ENCODE assay signal across 29 cellular contexts in genomic region chr2:30690126-30690561, GRCh38.
DNase-seq lines count a peak whose midpoint lies in the region; ATAC-seq and TF ChIP-seq lines count a peak whose summit lies in the region.
"Had no signal": no experiment of that assay in that cellular context is flagged by ENCODE, and none has a peak within 500 bp of the region (broad histone marks: within the 10 kb centered on the region; RNA-seq: fewer than 3 reads in every experiment).

No MANE protein-coding gene starts in this region.

- peak overlapping the region; percentile 8 to 92 (median 72) for H3K27ac ChIP-seq in heart left ventricle
- peak overlapping the region; percentile 56 to 83 (median 66) for H3K27ac ChIP-seq in esophagus squamous epithelium
- peak overlapping the region in 3 of 4 donors; percentile 36 to 60 (median 41) for H3K27ac ChIP-seq in transverse colon
- H3K27ac ChIP-seq: BLaER1 treated with 17β-estradiol and CSF1 and Interleukin-3, amounts not matched to agents 10 nM and 100 nM; KMS-11 had no signal

- ATAC-seq in heart left ventricle (no peak), Right ventricle myocardium inferior (no peak), SK-N-SH treated with all-trans-retinoic acid at 6 μM for 48 hours (no peak)

- peaks cover 5% of the 10 kb centered on the region for H3K27me3 Mint-ChIP-seq in neural crest cell (ENCODE audit: low read depth)
- H3K27me3 Mint-ChIP-seq: activated CD4-positive, alpha-beta memory T cell treated with anti-CD3 and anti-CD28 coated beads for 36 hours had no signal

- peaks cover 0 to 64% (median 29%) of the 10 kb centered on the region in 12 donors for H3K4me1 ChIP-seq in heart left ventricle
- peaks cover 0 to 28% (median 0%) of the 10 kb centered on the region in 3 donors for H3K4me1 ChIP-seq in esophagus squamous epithelium
- peaks cover 0 to 10% (median 9%) of the 10 kb centered on the region in 4 donors for H3K4me1 ChIP-seq in transverse colon
- H3K4me1 ChIP-seq: BLaER1 treated with 17β-estradiol and CSF1 and Interleukin-3, amounts not matched to agents 10 nM and 100 nM had no signal

- intact Hi-C loops in heart left ventricle (cut with DNase I): loop anchor here in 8 of 10 donors (5.0 to 10.0 kb wide), 12 partner anchors 58 to 483 kb away; no protein-coding TSS in a partner anchor
- intact Hi-C loops in Right ventricle myocardium inferior (cut with DNase I): loop anchor here (5.0 kb wide), 3 partner anchors 278 to 478 kb away; no protein-coding TSS in a partner anchor
- intact Hi-C loops in esophagus squamous epithelium (cut with DNase I): no loop called here
- intact Hi-C loops in transverse colon (cut with DNase I; ENCODE audit: low total_unique reads): no loop called here

- no peaks in the 10 kb centered on the region for H3K36me3 ChIP-seq in heart left ventricle
- H3K36me3 ChIP-seq in esophagus squamous epithelium: no peaks in the 10 kb centered on the region
- no peaks in the 10 kb centered on the region for H3K36me3 ChIP-seq in transverse colon
- H3K36me3 ChIP-seq: BLaER1 treated with 17β-estradiol and CSF1 and Interleukin-3, amounts not matched to agents 10 nM and 100 nM; spleen had no signal

- TF ChIP-seq CTCF in heart left ventricle (IDR thresholded peaks at IDR 0.05) (no peak), esophagus squamous epithelium (IDR thresholded peaks at IDR 0.05) (no peak), neural crest cell (conservative IDR thresholded peaks at IDR 0.05) (no peak), transverse colon (IDR thresholded peaks at IDR 0.05) (no peak)

- 63 to 71% (median 68%) methylated on average over 5 of the region's 5 CpGs for WGBS in heart left ventricle, 4 donors
- 46 to 74% methylated on average over 4 to 5 of the region's 5 CpGs for WGBS in esophagus squamous epithelium, 2 donors
- 76% methylated on average over 5 of the region's 5 CpGs; no CpG with 5 or more reads in 1 of the 2 donors for WGBS in transverse colon (ENCODE audit: low coverage in 1 of 2), 2 donors

- in situ Hi-C loops in transverse colon (cut with MboI; ENCODE audit: low pct_ligation_motif_present in 1 of 4, low pct_unique_long_range_greater_than_20kb in 1 of 4, low sequenced_read_pairs in 3 of 4): no loop called here

- TF ChIP-seq EP300 in transverse colon (IDR thresholded peaks at IDR 0.05; ENCODE audit: low read depth): peak; percentile 16

- H3K4me3 ChIP-seq in heart left ventricle (no peak overlapping the region), esophagus squamous epithelium (no peak overlapping the region), transverse colon (no peak overlapping the region)
- H3K4me3 ChIP-seq: BLaER1 treated with 17β-estradiol and CSF1 and Interleukin-3, amounts not matched to agents 10 nM and 100 nM; spleen had no signal

- TF ChIP-seq POLR2A in heart left ventricle (IDR thresholded peaks at IDR 0.05): no peak
- TF ChIP-seq POLR2A in esophagus squamous epithelium (IDR thresholded peaks at IDR 0.05): no peak
- no peak for TF ChIP-seq POLR2A in transverse colon (IDR thresholded peaks at IDR 0.05)

- peak overlapping the region; percentile 43 for H3K27ac Mint-ChIP-seq in neural crest cell (ENCODE audit: unreplicated experiment)
- H3K27ac Mint-ChIP-seq: activated B cell treated with CpG ODN at 0.5 μM for 24 hours; activated CD4-positive, alpha-beta memory T cell treated with anti-CD3 and anti-CD28 coated beads for 36 hours; HFFc6; T-helper 2 cell treated with Interferon-gamma antibody and Interleukin-4, amounts not matched to agents 5 μg/mL and 100 μg/mL, for 36 hours had no signal

- H3K9me3 ChIP-seq in heart left ventricle (no peaks in the 10 kb centered on the region), esophagus squamous epithelium (no peaks in the 10 kb centered on the region), transverse colon (no peaks in the 10 kb centered on the region)
- H3K9me3 ChIP-seq: BLaER1 treated with 17β-estradiol and CSF1 and Interleukin-3, amounts not matched to agents 10 nM and 100 nM; SK-N-SH; spleen had no signal

- H3K27me3 ChIP-seq in heart left ventricle: no peaks in the 10 kb centered on the region
- peaks cover 0 to 10% (median 0%) of the 10 kb centered on the region in 4 donors for H3K27me3 ChIP-seq in esophagus squamous epithelium
- H3K27me3 ChIP-seq in transverse colon: no peaks in the 10 kb centered on the region
- H3K27me3 ChIP-seq: BLaER1 treated with 17β-estradiol and CSF1 and Interleukin-3, amounts not matched to agents 10 nM and 100 nM; spleen had no signal

- no peak for DNase-seq in heart left ventricle
- DNase-seq in Right ventricle myocardium inferior (ENCODE audit: missing footprints): no peak
- DNase-seq in esophagus squamous epithelium (lab: John Stamatoyannopoulos, UW): no peak
- DNase-seq in neural crest cell (ENCODE audit: low read depth, low spot score): no peak
- DNase-seq in transverse colon: no peak
- DNase-seq in kidney tubule cell (ENCODE audit: low spot score): no peak
- no peak for DNase-seq in iPS-NIHi7 (ENCODE audit: extremely low spot score)
- DNase-seq: activated B cell treated with CpG ODN at 0.5 μM for 24 hours; activated CD4-positive, alpha-beta memory T cell treated with anti-CD3 and anti-CD28 coated beads for 36 hours; activated naive CD4-positive, alpha-beta T cell treated with Interleukin-2 at 50 U/mL for 16 hours; activated T-cell treated with anti-CD3 and anti-CD28 coated beads, Interleukin-2, amount 50 U/mL, for 1 hour; foreskin fibroblast; HFFc6; hippocampal formation; islet precursor cell; midbrain; MV-4-11; NCI-H1694; NCI-H2171 treated with DMSO at 0.1 percent for 48 hours; NCI-H526 treated with DMSO at 0.1 percent for 48 hours; RPMI8226; SK-N-SH; spleen; stimulated activated CD4-positive, alpha-beta T cell treated with anti-CD3 and anti-CD28 coated beads, Interleukin-4, amount 100 ng/mL, for 24 hours; stimulated activated naive CD4-positive, alpha-beta T cell treated with Interleukin-2 at 50 U/mL for 16 hours had no signal

- H3K4me1 Mint-ChIP-seq in neural crest cell: no peaks in the 10 kb centered on the region
- H3K4me1 Mint-ChIP-seq: activated B cell treated with CpG ODN at 0.5 μM for 24 hours had no signal

- H3K4me3 Mint-ChIP-seq in neural crest cell: no peak overlapping the region
- H3K4me3 Mint-ChIP-seq: activated B cell treated with CpG ODN at 0.5 μM for 24 hours; activated CD4-positive, alpha-beta memory T cell treated with anti-CD3 and anti-CD28 coated beads for 36 hours; HFFc6; T-helper 2 cell treated with Interferon-gamma antibody and Interleukin-4, amounts not matched to agents 5 μg/mL and 100 μg/mL, for 36 hours had no signal

- H3K9me3 Mint-ChIP-seq in neural crest cell: no peaks in the 10 kb centered on the region
- H3K9me3 Mint-ChIP-seq: activated B cell treated with CpG ODN at 0.5 μM for 24 hours; activated CD4-positive, alpha-beta memory T cell treated with anti-CD3 and anti-CD28 coated beads for 36 hours; HFFc6; T-helper 2 cell treated with Interferon-gamma antibody and Interleukin-4, amounts not matched to agents 5 μg/mL and 100 μg/mL, for 36 hours had no signal

- no peaks in the 10 kb centered on the region for H3K36me3 Mint-ChIP-seq in neural crest cell (ENCODE audit: low read depth)
- H3K36me3 Mint-ChIP-seq: activated CD4-positive, alpha-beta memory T cell treated with anti-CD3 and anti-CD28 coated beads for 36 hours had no signal

TF ChIP-seq in SK-N-SH treated with all-trans-retinoic acid at 6 μM for 48 hours, 23 proteins besides CTCF, POLR2A, EP300 and RAD21 (continues in another document):
- TF ChIP-seq PPARA (CRISPR knock-in tag; IDR thresholded peaks at IDR 0.05; ENCODE audit: borderline replicate concordance) (no peak), ISL1 (CRISPR knock-in tag; IDR thresholded peaks at IDR 0.05) (no peak), CSDC2 (CRISPR knock-in tag; IDR thresholded peaks at IDR 0.05) (no peak), ESRRG (CRISPR knock-in tag; IDR thresholded peaks at IDR 0.05) (no peak), POU6F1 (CRISPR knock-in tag; IDR thresholded peaks at IDR 0.05; ENCODE audit: borderline replicate concordance, low read depth) (no peak), SNAI2 (CRISPR knock-in tag; IDR thresholded peaks at IDR 0.05) (no peak), GLIS3 (CRISPR knock-in tag; IDR thresholded peaks at IDR 0.05) (no peak), RARB (CRISPR knock-in tag; IDR thresholded peaks at IDR 0.05) (no peak)
- TF ChIP-seq, protein P1, sequence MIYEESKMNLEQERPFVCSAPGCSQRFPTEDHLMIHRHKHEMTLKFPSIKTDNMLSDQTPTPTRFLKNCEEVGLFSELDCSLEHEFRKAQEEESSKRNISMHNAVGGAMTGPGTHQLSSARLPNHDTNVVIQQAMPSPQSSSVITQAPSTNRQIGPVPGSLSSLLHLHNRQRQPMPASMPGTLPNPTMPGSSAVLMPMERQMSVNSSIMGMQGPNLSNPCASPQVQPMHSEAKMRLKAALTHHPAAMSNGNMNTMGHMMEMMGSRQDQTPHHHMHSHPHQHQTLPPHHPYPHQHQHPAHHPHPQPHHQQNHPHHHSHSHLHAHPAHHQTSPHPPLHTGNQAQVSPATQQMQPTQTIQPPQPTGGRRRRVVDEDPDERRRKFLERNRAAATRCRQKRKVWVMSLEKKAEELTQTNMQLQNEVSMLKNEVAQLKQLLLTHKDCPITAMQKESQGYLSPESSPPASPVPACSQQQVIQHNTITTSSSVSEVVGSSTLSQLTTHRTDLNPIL (CRISPR knock-in tag; IDR thresholded peaks at IDR 0.05; ENCODE audit: low read depth): no peak

Comparison
In these comparisons a context has a peak if more than half of its experiments do, and no peak if none do; other contexts are left out.
1. intact Hi-C loops: an anchor here in heart left ventricle (5.0 to 10.0 kb wide) and Right ventricle myocardium inferior (5.0 kb wide); none called in esophagus squamous epithelium and transverse colon.